ENCODE assay signal across 1 cellular context in genomic region chr2:146374505-146374904, GRCh38.
TF ChIP-seq lines count a peak whose summit lies in the region.

No MANE protein-coding gene starts in this region.

TF ChIP-seq in GM23338, 12 proteins besides CTCF, POLR2A, EP300 and RAD21 (continued from another document):
- TF ChIP-seq, protein P1, sequence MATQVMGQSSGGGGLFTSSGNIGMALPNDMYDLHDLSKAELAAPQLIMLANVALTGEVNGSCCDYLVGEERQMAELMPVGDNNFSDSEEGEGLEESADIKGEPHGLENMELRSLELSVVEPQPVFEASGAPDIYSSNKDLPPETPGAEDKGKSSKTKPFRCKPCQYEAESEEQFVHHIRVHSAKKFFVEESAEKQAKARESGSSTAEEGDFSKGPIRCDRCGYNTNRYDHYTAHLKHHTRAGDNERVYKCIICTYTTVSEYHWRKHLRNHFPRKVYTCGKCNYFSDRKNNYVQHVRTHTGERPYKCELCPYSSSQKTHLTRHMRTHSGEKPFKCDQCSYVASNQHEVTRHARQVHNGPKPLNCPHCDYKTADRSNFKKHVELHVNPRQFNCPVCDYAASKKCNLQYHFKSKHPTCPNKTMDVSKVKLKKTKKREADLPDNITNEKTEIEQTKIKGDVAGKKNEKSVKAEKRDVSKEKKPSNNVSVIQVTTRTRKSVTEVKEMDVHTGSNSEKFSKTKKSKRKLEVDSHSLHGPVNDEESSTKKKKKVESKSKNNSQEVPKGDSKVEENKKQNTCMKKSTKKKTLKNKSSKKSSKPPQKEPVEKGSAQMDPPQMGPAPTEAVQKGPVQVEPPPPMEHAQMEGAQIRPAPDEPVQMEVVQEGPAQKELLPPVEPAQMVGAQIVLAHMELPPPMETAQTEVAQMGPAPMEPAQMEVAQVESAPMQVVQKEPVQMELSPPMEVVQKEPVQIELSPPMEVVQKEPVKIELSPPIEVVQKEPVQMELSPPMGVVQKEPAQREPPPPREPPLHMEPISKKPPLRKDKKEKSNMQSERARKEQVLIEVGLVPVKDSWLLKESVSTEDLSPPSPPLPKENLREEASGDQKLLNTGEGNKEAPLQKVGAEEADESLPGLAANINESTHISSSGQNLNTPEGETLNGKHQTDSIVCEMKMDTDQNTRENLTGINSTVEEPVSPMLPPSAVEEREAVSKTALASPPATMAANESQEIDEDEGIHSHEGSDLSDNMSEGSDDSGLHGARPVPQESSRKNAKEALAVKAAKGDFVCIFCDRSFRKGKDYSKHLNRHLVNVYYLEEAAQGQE (IDR thresholded peaks at IDR 0.05; ENCODE audit: unreplicated experiment) = no peak
- TF ChIP-seq JUNB (IDR thresholded peaks at IDR 0.05; ENCODE audit: unreplicated experiment) = no peak
- TF ChIP-seq ZNF114 (CRISPR knock-in tag; IDR thresholded peaks at IDR 0.05) = no peak
- TF ChIP-seq, protein P2, sequence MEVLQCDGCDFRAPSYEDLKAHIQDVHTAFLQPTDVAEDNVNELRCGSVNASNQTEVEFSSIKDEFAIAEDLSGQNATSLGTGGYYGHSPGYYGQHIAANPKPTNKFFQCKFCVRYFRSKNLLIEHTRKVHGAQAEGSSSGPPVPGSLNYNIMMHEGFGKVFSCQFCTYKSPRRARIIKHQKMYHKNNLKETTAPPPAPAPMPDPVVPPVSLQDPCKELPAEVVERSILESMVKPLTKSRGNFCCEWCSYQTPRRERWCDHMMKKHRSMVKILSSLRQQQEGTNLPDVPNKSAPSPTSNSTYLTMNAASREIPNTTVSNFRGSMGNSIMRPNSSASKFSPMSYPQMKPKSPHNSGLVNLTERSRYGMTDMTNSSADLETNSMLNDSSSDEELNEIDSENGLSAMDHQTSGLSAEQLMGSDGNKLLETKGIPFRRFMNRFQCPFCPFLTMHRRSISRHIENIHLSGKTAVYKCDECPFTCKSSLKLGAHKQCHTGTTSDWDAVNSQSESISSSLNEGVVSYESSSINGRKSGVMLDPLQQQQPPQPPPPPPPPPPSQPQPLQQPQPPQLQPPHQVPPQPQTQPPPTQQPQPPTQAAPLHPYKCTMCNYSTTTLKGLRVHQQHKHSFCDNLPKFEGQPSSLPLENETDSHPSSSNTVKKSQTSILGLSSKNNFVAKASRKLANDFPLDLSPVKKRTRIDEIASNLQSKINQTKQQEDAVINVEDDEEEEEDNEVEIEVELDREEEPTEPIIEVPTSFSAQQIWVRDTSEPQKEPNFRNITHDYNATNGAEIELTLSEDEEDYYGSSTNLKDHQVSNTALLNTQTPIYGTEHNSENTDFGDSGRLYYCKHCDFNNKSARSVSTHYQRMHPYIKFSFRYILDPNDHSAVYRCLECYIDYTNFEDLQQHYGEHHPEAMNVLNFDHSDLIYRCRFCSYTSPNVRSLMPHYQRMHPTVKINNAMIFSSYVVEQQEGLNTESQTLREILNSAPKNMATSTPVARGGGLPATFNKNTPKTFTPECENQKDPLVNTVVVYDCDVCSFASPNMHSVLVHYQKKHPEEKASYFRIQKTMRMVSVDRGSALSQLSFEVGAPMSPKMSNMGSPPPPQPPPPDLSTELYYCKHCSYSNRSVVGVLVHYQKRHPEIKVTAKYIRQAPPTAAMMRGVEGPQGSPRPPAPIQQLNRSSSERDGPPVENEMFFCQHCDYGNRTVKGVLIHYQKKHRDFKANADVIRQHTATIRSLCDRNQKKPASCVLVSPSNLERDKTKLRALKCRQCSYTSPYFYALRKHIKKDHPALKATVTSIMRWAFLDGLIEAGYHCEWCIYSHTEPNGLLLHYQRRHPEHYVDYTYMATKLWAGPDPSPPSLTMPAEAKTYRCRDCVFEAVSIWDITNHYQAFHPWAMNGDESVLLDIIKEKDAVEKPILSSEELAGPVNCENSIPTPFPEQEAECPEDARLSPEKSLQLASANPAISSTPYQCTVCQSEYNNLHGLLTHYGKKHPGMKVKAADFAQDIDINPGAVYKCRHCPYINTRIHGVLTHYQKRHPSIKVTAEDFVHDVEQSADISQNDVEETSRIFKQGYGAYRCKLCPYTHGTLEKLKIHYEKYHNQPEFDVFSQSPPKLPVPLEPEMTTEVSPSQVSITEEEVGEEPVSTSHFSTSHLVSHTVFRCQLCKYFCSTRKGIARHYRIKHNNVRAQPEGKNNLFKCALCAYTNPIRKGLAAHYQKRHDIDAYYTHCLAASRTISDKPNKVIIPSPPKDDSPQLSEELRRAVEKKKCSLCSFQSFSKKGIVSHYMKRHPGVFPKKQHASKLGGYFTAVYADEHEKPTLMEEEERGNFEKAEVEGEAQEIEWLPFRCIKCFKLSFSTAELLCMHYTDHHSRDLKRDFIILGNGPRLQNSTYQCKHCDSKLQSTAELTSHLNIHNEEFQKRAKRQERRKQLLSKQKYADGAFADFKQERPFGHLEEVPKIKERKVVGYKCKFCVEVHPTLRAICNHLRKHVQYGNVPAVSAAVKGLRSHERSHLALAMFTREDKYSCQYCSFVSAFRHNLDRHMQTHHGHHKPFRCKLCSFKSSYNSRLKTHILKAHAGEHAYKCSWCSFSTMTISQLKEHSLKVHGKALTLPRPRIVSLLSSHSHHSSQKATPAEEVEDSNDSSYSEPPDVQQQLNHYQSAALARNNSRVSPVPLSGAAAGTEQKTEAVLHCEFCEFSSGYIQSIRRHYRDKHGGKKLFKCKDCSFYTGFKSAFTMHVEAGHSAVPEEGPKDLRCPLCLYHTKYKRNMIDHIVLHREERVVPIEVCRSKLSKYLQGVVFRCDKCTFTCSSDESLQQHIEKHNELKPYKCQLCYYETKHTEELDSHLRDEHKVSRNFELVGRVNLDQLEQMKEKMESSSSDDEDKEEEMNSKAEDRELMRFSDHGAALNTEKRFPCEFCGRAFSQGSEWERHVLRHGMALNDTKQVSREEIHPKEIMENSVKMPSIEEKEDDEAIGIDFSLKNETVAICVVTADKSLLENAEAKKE (CRISPR knock-in tag; IDR thresholded peaks at IDR 0.05) = no peak
- no peak for TF ChIP-seq STAT1 (IDR thresholded peaks at IDR 0.05; ENCODE audit: unreplicated experiment)
